Comparison of ENCODE assay signal across 9 cellular contexts in genomic region chr6:49220293-49220692, GRCh38.
"Had no signal": no experiment of that assay in that cellular context is flagged by ENCODE, and none has a peak within 500 bp of the region (broad histone marks: within the 10 kb centered on the region; RNA-seq: fewer than 3 reads in every experiment).

No MANE protein-coding gene starts in this region.

- H3K9me3 ChIP-seq: HAP-1 had no signal

- DNase-seq: GM23248, GOT3, H7, IMR-90, KG1 had no signal

- H3K4me3 ChIP-seq: GM23248, HAP-1, K562 had no signal

- H3K36me3 ChIP-seq: HAP-1 had no signal

- H3K4me1 ChIP-seq: HAP-1 had no signal

- ATAC-seq: HCT116, K562 had no signal

- H3K27ac ChIP-seq: GM23248, HL-60 had no signal

- FAIRE-seq: K562 had no signal
